24 cellular contexts compared by ENCODE assay signal in genomic region chr12:77667101-77667500, GRCh38.
DNase-seq lines count a peak whose midpoint lies in the region; ATAC-seq and TF ChIP-seq lines count a peak whose summit lies in the region.
"Had no signal": no experiment of that assay in that cellular context is flagged by ENCODE, and none has a peak within 500 bp of the region (broad histone marks: within the 10 kb centered on the region; RNA-seq: fewer than 3 reads in every experiment).

No MANE protein-coding gene starts in this region.

- H2AFZ ChIP-seq in HCT116 (ENCODE audit: low read depth, low read length, poor library complexity, severe bottlenecking), result no peak overlapping the region

- intact Hi-C loops in HCT116 (cut with micrococcal nuclease), result no loop called here

- no peak overlapping the region for H3K27ac Mint-ChIP-seq in endodermal cell
- H3K27ac Mint-ChIP-seq: activated CD4-positive, alpha-beta memory T cell treated with anti-CD3 and anti-CD28 coated beads, Interleukin-2, amount 10 ng/mL, durations not matched to agents 7 days and 5 days; CD4-positive, alpha-beta T cell; stimulated activated naive B cell treated with anti-CD40 and anti-IgM and Interleukin-4, amounts not matched to agents 10 μg/mL and 1 μg/mL and 100 μg/mL, for 72 hours had no signal

- no peaks in the 10 kb centered on the region for H3K4me1 Mint-ChIP-seq in endodermal cell
- H3K4me1 Mint-ChIP-seq: activated CD4-positive, alpha-beta memory T cell treated with anti-CD3 and anti-CD28 coated beads, Interleukin-2, amount 10 ng/mL, durations not matched to agents 7 days and 5 days; stimulated activated naive B cell treated with anti-CD40 and anti-IgM and Interleukin-4, amounts not matched to agents 10 μg/mL and 1 μg/mL and 100 μg/mL, for 72 hours had no signal

- POLR2A ChIA-PET in HCT116 (lab: Charles Lee), result no interaction called here

- H3K4me3 ChIP-seq in HCT116 (replicated peaks in 1 of 2; ENCODE audit: low read depth in 1 of 2, low read length in 2 of 2), result no peak overlapping the region
- no peak overlapping the region for H3K4me3 ChIP-seq in endodermal cell (ENCODE audit: low read length)
- no peak overlapping the region for H3K4me3 ChIP-seq in skeletal muscle cell (ENCODE audit: low read depth, low read length)
- H3K4me3 ChIP-seq: dorsolateral prefrontal cortex, prostate gland, testis had no signal

- H3K9me3 Mint-ChIP-seq in endodermal cell, result peaks cover 6% of the 10 kb centered on the region

- BruUV-seq in HCT116 (replicated peaks; lab: Mats Ljungman, UMichigan), result no TSS peak

- H3K4me3 Mint-ChIP-seq in endodermal cell, result no peak overlapping the region
- H3K4me3 Mint-ChIP-seq: activated CD4-positive, alpha-beta memory T cell treated with anti-CD3 and anti-CD28 coated beads, Interleukin-2, amount 10 ng/mL, durations not matched to agents 7 days and 5 days; CD4-positive, alpha-beta T cell; stimulated activated naive B cell treated with anti-CD40 and anti-IgM and Interleukin-4, amounts not matched to agents 10 μg/mL and 1 μg/mL and 100 μg/mL, for 72 hours had no signal

- WGBS in endodermal cell (ENCODE audit: insufficient coverage in 1 of 2, insufficient read length in 1 of 2), 2 experiments, result 83 to 90% methylated on average over 4 to 6 of the region's 6 CpGs

- H3K36me3 Mint-ChIP-seq in endodermal cell (ENCODE audit: low read depth), result no peaks in the 10 kb centered on the region
- H3K36me3 Mint-ChIP-seq: stimulated activated naive B cell treated with anti-CD40 and anti-IgM and Interleukin-4, amounts not matched to agents 10 μg/mL and 1 μg/mL and 100 μg/mL, for 72 hours had no signal

- H3K36me3 ChIP-seq in HCT116 (ENCODE audit: control insufficient read depth in 1 of 2, insufficient read depth in 2 of 2, low read length in 2 of 2) (no peaks in the 10 kb centered on the region), endodermal cell (ENCODE audit: control insufficient read depth, insufficient read depth, low read length) (no peaks in the 10 kb centered on the region)
- H3K36me3 ChIP-seq: prostate gland had no signal

- H3K4me1 ChIP-seq in HCT116 (ENCODE audit: control insufficient read depth in 1 of 2, insufficient read depth in 2 of 2, low read length in 2 of 2) (peaks cover 0 to 9% of the 10 kb centered on the region in 2 experiments; a peak in 1 of 4 replicates), endodermal cell (ENCODE audit: control insufficient read depth, insufficient read depth, low read length) (no peaks in the 10 kb centered on the region)
- H3K4me1 ChIP-seq: prostate gland, testis had no signal

- no peak for DNase-seq in HCT116 (ENCODE audit: low read depth, low spot score)
- peak; percentile 73 for DNase-seq in endodermal cell
- peak; percentile 43 for DNase-seq in skeletal muscle cell (ENCODE audit: low read depth)
- no peak for DNase-seq in NCI-H526 treated with DMSO at 0.1 percent for 48 hours (lab: John Stamatoyannopoulos, UW)
- DNase-seq in putamen (ENCODE audit: low spot score), result no peak
- no peak for DNase-seq in COR-L47 (lab: John Stamatoyannopoulos, UW)
- DNase-seq: activated CD4-positive, alpha-beta memory T cell treated with anti-CD3 and anti-CD28 coated beads, Interleukin-2, amount 10 ng/mL, durations not matched to agents 7 days and 5 days; activated gamma-delta T cell; activated T-cell treated with anti-CD3 and anti-CD28 coated beads for 4 hours; CD4-positive, alpha-beta T cell; central memory CD4-positive, alpha-beta T cell; dorsolateral prefrontal cortex; foreskin melanocyte; hippocampal formation; NCI-H1105 treated with DMSO at 0.1 percent for 48 hours; NCI-H2081 treated with DMSO at 0.1 percent for 48 hours; small intestine; stimulated activated naive B cell treated with anti-CD40 and anti-IgM and Interleukin-4, amounts not matched to agents 10 μg/mL and 1 μg/mL and 100 μg/mL, for 72 hours; T-helper 9 cell; testis had no signal

- H3K79me2 ChIP-seq in HCT116 (ENCODE audit: insufficient read depth, low read length), result no peaks in the 10 kb centered on the region

- H3K27ac ChIP-seq in HCT116 (ENCODE audit: low read depth, low read length), result no peak overlapping the region
- no peak overlapping the region for H3K27ac ChIP-seq in endodermal cell (ENCODE audit: low read depth, low read length)
- H3K27ac ChIP-seq: dorsolateral prefrontal cortex, epithelial cell of prostate, prostate gland, testis had no signal

- no peak for TF ChIP-seq RAD21 in HCT116 (IDR thresholded peaks at IDR 0.05; ENCODE audit: low read depth)

- TF ChIP-seq CTCF in HCT116 (IDR thresholded peaks at IDR 0.05 in 2 of 3, conservative IDR thresholded peaks at IDR 0.05 in 1 of 3; ENCODE audit: borderline replicate concordance in 1 of 3, insufficient read depth in 1 of 3, low read depth in 2 of 3, low read length in 2 of 3) (no peak), endodermal cell (conservative IDR thresholded peaks at IDR 0.05) (no peak)

- H3K9ac ChIP-seq in HCT116 (ENCODE audit: low read length) (no peak overlapping the region), endodermal cell (ENCODE audit: extremely low read depth, low read length, poor library complexity, severe bottlenecking) (no peak overlapping the region)

- no peak for TF ChIP-seq POLR2A in HCT116 (IDR thresholded peaks at IDR 0.05; ENCODE audit: borderline replicate concordance, extremely low read depth, insufficient read depth, insufficient read length)

- no peaks in the 10 kb centered on the region for H3K9me2 ChIP-seq in HCT116 (ENCODE audit: insufficient read depth)

- H3K9me3 ChIP-seq in HCT116 (ENCODE audit: control insufficient read depth in 1 of 2, insufficient read depth in 1 of 2, low read depth in 1 of 2, low read length in 2 of 2) (no peaks in the 10 kb centered on the region), endodermal cell (ENCODE audit: control insufficient read depth, low read length) (peaks cover 11% of the 10 kb centered on the region)
- H3K9me3 ChIP-seq: prostate gland, testis had no signal

- RAD21 ChIA-PET in HCT116 (lab: Charles Lee; ENCODE audit: low non-redundant PET in 1 of 2, low total read pairs in 2 of 2, uncharacterized antibody in 2 of 2, unreplicated experiment in 2 of 2), result no interaction called here

- no peaks in the 10 kb centered on the region for H4K20me1 ChIP-seq in HCT116 (ENCODE audit: insufficient read depth)

- CTCF ChIA-PET in HCT116 (lab: Charles Lee), result no interaction called here

- H3K4me2 ChIP-seq in HCT116 (ENCODE audit: low read length), result 0 out of 2 replicates have a peak overlapping the region, but pooled peaks have one; percentile 1

- no peaks in the 10 kb centered on the region for H3K27me3 Mint-ChIP-seq in endodermal cell (ENCODE audit: insufficient read depth)
- H3K27me3 Mint-ChIP-seq: activated CD4-positive, alpha-beta memory T cell treated with anti-CD3 and anti-CD28 coated beads, Interleukin-2, amount 10 ng/mL, durations not matched to agents 7 days and 5 days; CD4-positive, alpha-beta T cell; stimulated activated naive B cell treated with anti-CD40 and anti-IgM and Interleukin-4, amounts not matched to agents 10 μg/mL and 1 μg/mL and 100 μg/mL, for 72 hours had no signal

- peak; percentile 62 for ATAC-seq in HCT116
- ATAC-seq in SK-N-SH treated with all-trans-retinoic acid at 6 μM for 48 hours, result peak; percentile 70
- no peak for ATAC-seq in HG02884 (IDR thresholded peaks at IDR 0.05; ENCODE audit: unreplicated experiment)
- ATAC-seq: stimulated activated naive B cell treated with anti-CD40 and anti-IgM and Interleukin-4, amounts not matched to agents 10 μg/mL and 1 μg/mL and 100 μg/mL, for 72 hours had no signal

- H3K27me3 ChIP-seq in HCT116 (ENCODE audit: insufficient read depth, low read length) (no peaks in the 10 kb centered on the region), endodermal cell (ENCODE audit: control insufficient read depth, insufficient read depth, low read length, poor library complexity, severe bottlenecking) (no peaks in the 10 kb centered on the region)
- H3K27me3 ChIP-seq: dorsolateral prefrontal cortex, testis had no signal

TF ChIP-seq in HCT116, 20 proteins besides CTCF, POLR2A, EP300 and RAD21 (continues in another document):
- no peak for TF ChIP-seq ZBTB33 (IDR thresholded peaks at IDR 0.05; ENCODE audit: extremely low read depth, insufficient replicate concordance, low read length)
- no peak for TF ChIP-seq EZH2phosphoT487 (IDR thresholded peaks at IDR 0.05; ENCODE audit: borderline replicate concordance)

TF ChIP-seq in SK-N-SH treated with all-trans-retinoic acid at 6 μM for 48 hours, 23 proteins besides CTCF, POLR2A, EP300 and RAD21:
- TF ChIP-seq SNAI2 (CRISPR knock-in tag; IDR thresholded peaks at IDR 0.05) (no peak), TCF4 (CRISPR knock-in tag; IDR thresholded peaks at IDR 0.05; ENCODE audit: borderline replicate concordance) (no peak), GLIS3 (CRISPR knock-in tag; IDR thresholded peaks at IDR 0.05) (no peak), PATZ1 (CRISPR knock-in tag; IDR thresholded peaks at IDR 0.05; ENCODE audit: borderline replicate concordance) (no peak), ISL1 (CRISPR knock-in tag; IDR thresholded peaks at IDR 0.05) (no peak), RARB (CRISPR knock-in tag; IDR thresholded peaks at IDR 0.05) (no peak)
TF ChIP-seq in SK-N-SH treated with all-trans-retinoic acid at 6 μM for 48 hours: peak in this region for 0.

Comparison
In these comparisons a context has a peak if more than half of its experiments do, and no peak if none do; other contexts are left out.
1. DNase-seq: peak in endodermal cell (single experiment) and skeletal muscle cell (single experiment); none in HCT116 (single experiment), NCI-H526 treated with DMSO at 0.1 percent for 48 hours (single experiment), putamen (single experiment) and COR-L47 (single experiment).